In the genomic region with DNA sequence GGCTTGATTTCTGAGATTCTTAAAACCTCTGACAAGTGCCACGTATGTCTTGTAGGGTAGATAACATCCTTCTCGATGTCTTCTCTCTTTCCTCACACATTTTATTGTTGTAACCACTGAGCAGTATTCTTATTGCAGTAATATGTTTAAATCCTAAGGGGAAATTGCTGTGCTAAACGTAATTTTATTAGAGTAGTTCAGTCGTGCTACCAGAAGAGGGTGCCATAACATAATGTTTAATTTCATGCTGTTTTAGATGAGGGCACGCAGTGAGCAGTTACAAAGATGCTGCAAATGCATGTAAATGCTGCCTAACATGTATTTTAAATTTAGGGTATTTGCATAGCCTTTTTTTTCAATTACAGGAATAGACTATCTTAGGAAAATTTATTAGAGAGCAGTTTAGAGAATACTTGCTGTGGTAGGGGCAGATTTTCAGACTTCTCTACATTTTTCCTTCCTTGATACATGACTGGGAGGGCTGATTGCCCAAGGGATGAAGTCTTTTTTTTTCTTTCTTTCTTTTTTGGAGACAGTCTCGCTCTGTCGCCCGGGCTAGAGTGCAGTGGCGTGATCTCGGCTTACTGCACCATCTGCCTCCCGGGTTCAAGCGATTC, we compare ENCODE assay signal across 8 cellular contexts. TPM values are rescaled to one million over a fixed set of nuclear protein-coding genes. Genes with fewer than 3 reads are reported as not detected.
DNase-seq lines count a peak whose midpoint lies in the region; ATAC-seq and TF ChIP-seq lines count a peak whose summit lies in the region.

No MANE protein-coding gene starts in this region.

- no peak overlapping the region for H4K8ac ChIP-seq in H9 (replicated peaks; ENCODE audit: insufficient read length, low read depth, low read length)

- H3K4me1 ChIP-seq in H9 (ENCODE audit: insufficient read depth, low read length) (no peaks in the 10 kb centered on the region), breast epithelium (no peaks in the 10 kb centered on the region), upper lobe of left lung (no peaks in the 10 kb centered on the region)

- H2AK5ac ChIP-seq in H9 (ENCODE audit: insufficient read length, low read length), result no peak overlapping the region

- H3K36me3 ChIP-seq in breast epithelium (no peaks in the 10 kb centered on the region), upper lobe of left lung (peaks cover 0 to 56% (median 20%) of the 10 kb centered on the region in 4 donors)

- peak; percentile 68 to 84 for ATAC-seq in upper lobe of left lung (ENCODE audit: low FRiP score in 2 of 2)
- ATAC-seq in GM19397 (IDR thresholded peaks at IDR 0.05; ENCODE audit: unreplicated experiment), result no peak

- TF ChIP-seq POLR2A in breast epithelium (IDR thresholded peaks at IDR 0.05) (no peak), upper lobe of left lung (IDR thresholded peaks at IDR 0.05) (no peak)

- H3K27me3 ChIP-seq in H9 (ENCODE audit: insufficient read depth, low read length) (no peaks in the 10 kb centered on the region), breast epithelium (no peaks in the 10 kb centered on the region), upper lobe of left lung (no peaks in the 10 kb centered on the region)

- H4K91ac ChIP-seq in H9 (ENCODE audit: insufficient read length, low read depth, low read length), result no peak overlapping the region

- TF ChIP-seq CTCF in H9 (conservative IDR thresholded peaks at IDR 0.05) (peak; percentile 84), breast epithelium (IDR thresholded peaks at IDR 0.05) (peak; percentile 55 to 86 (median 69)), upper lobe of left lung (IDR thresholded peaks at IDR 0.05) (peak; percentile 50 to 83 (median 72))

- no peak overlapping the region for H3T11ph ChIP-seq in H9 (ENCODE audit: low read length)

- no peak overlapping the region for H3K9ac ChIP-seq in H9 (ENCODE audit: extremely low read depth, insufficient read length, low read length)

- H3K23ac ChIP-seq in H9 (ENCODE audit: insufficient read length, low read depth, low read length), result no peak overlapping the region

- no peak overlapping the region for H2BK20ac ChIP-seq in H9 (ENCODE audit: low read depth, low read length, poor library complexity, severe bottlenecking)

- H3K27ac Mint-ChIP-seq in H9, result no peak overlapping the region

- no CpG with 5 or more reads among the region's 12 CpGs for WGBS in H9 (ENCODE audit: extremely low coverage, insufficient read length, low lambda C conversion rate)
- 56 to 60% methylated on average over 12 of the region's 12 CpGs for WGBS in upper lobe of left lung, 2 donors

- H3K4me2 ChIP-seq in H9 (ENCODE audit: insufficient read depth, insufficient read length, low read length), result no peak overlapping the region

- H2BK12ac ChIP-seq in H9 (ENCODE audit: insufficient read length, low read depth, low read length), result no peak overlapping the region

- H3K27ac ChIP-seq in H9 (ENCODE audit: insufficient read length, low read depth, low read length) (no peak overlapping the region), breast epithelium (no peak overlapping the region), upper lobe of left lung (no peak overlapping the region)

- H4K20me1 ChIP-seq in H9 (ENCODE audit: control insufficient read depth, insufficient read depth, insufficient read length), result no peaks in the 10 kb centered on the region

- no peaks in the 10 kb centered on the region for H3K79me2 ChIP-seq in H9 (ENCODE audit: insufficient read depth, low read length)

- no peak overlapping the region for H3K4me3 Mint-ChIP-seq in H9

- H3K4me3 ChIP-seq in breast epithelium, result no peak overlapping the region
- no peak overlapping the region for H3K4me3 ChIP-seq in upper lobe of left lung

- H3K27me3 Mint-ChIP-seq in H9 (ENCODE audit: low read depth), result no peaks in the 10 kb centered on the region

- intact Hi-C loops in breast epithelium (cut with DNase I; ENCODE audit: low total_unique reads), result no loop called here

- no peak overlapping the region for H3K18ac ChIP-seq in H9 (ENCODE audit: insufficient read length, low read depth, low read length)

- H3K9me3 ChIP-seq in H9 (ENCODE audit: control insufficient read depth, low read depth, low read length) (no peaks in the 10 kb centered on the region), breast epithelium (no peaks in the 10 kb centered on the region), upper lobe of left lung (no peaks in the 10 kb centered on the region)

- no peaks in the 10 kb centered on the region for H3K9me3 Mint-ChIP-seq in H9

- H3K4ac ChIP-seq in H9 (ENCODE audit: low read depth, low read length), result no peak overlapping the region

- DNase-seq in DMS53 (lab: John Stamatoyannopoulos, UW), result peak; percentile 60
- no peak for DNase-seq in H9
- peak; percentile 41 to 67 for DNase-seq in NCI-H526 (lab: John Stamatoyannopoulos, UW)
- DNase-seq in breast epithelium (ENCODE audit: low spot score in 2 of 2), result no peak
- peak; percentile 60 for DNase-seq in kidney tubule cell (ENCODE audit: low spot score)
- DNase-seq in upper lobe of left lung, result no peak
- no peak for DNase-seq in activated naive CD4-positive, alpha-beta T cell treated with Interleukin-2 at 50 U/mL for 16 hours

- no peak overlapping the region for H4K5ac ChIP-seq in H9 (ENCODE audit: insufficient read length, low read depth, low read length)

- H3K4me1 Mint-ChIP-seq in H9, result no peaks in the 10 kb centered on the region

- peaks cover 22 to 79% (median 57%) of the 10 kb centered on the region in 3 experiments for H3K36me3 Mint-ChIP-seq in H9 (ENCODE audit: insufficient read depth in 1 of 3, low read depth in 3 of 3)

- H2BK120ac ChIP-seq in H9 (ENCODE audit: low read depth, low read length, poor library complexity, severe bottlenecking), result no peak overlapping the region

- H3K23me2 ChIP-seq in H9 (ENCODE audit: insufficient read length, low read depth, low read length, poor library complexity, severe bottlenecking), result no peaks in the 10 kb centered on the region

- TF ChIP-seq EP300 in upper lobe of left lung (IDR thresholded peaks at IDR 0.05), result no peak

- H2BK15ac ChIP-seq in H9 (ENCODE audit: low read depth, low read length), result no peak overlapping the region

- no peak overlapping the region for H3K56ac ChIP-seq in H9 (ENCODE audit: insufficient read length, low read depth, low read length)

- no peak overlapping the region for H3K14ac ChIP-seq in H9 (ENCODE audit: insufficient read depth, low read length)

- H2BK5ac ChIP-seq in H9 (ENCODE audit: insufficient read length, low read length), result no peak overlapping the region

- no peaks in the 10 kb centered on the region for H3K79me1 ChIP-seq in H9 (ENCODE audit: insufficient read depth, low read depth, low read length, poor library complexity, severe bottlenecking)

- no peak overlapping the region for H2AFZ ChIP-seq in H9 (ENCODE audit: low read length)

RNA-seq across cellular contexts. Expression of a gene that starts 51.7 kb away (rescaled TPM):
- 20.3 and 20.9 TPM in 2 replicates for total RNA-seq in H9 (2021)
- 10 to 100 TPM in 2 of 3 donors, 1 to 10 TPM in 1; 7.5 to 15.7 (median 10.8) TPM for total RNA-seq in breast epithelium
- total RNA-seq in upper lobe of left lung, result 1 to 10 TPM; 3.3 to 8.4 (median 5.9) TPM

Comparison
In these comparisons a context has a peak if more than half of its experiments do, and no peak if none do; other contexts are left out.
1. DNase-seq: peak in DMS53 (single experiment), NCI-H526 (2 of 2) and kidney tubule cell (single experiment); none in H9 (single experiment), breast epithelium (0 of 2), upper lobe of left lung (0 of 2) and activated naive CD4-positive, alpha-beta T cell treated with Interleukin-2 at 50 U/mL for 16 hours (single experiment).
2. Peak in every context shown above with its lines, with median percentiles within 50 percentile points of each other: CTCF ChIP-seq.